17 cellular contexts compared by ENCODE assay signal in genomic region chr10:79472449-79472848, GRCh38. TPM values are rescaled to one million over a fixed set of nuclear protein-coding genes. Genes with fewer than 3 reads are reported as not detected.
"Had no signal": no experiment of that assay in that cellular context is flagged by ENCODE, and none has a peak within 500 bp of the region (broad histone marks: within the 10 kb centered on the region; RNA-seq: fewer than 3 reads in every experiment).

No MANE protein-coding gene starts in this region.

- H3K9me3 ChIP-seq: MG63 had no signal

- H3K36me3 ChIP-seq: MG63 had no signal

- H3K4me3 ChIP-seq: MG63 had no signal

- H3K27me3 ChIP-seq: MG63 had no signal

- DNase-seq: Karpas-422, KBM-7, MG63, NCI-H1092, NCI-H1105 treated with DMSO at 0.1 percent for 48 hours, NCI-H1417 treated with DMSO at 0.1 percent for 48 hours, NCI-H146, NCI-H1694 treated with DMSO at 0.1 percent for 48 hours, NCI-H1930, NCI-H2081, NCI-H2107, NCI-H2227 treated with DMSO at 0.1 percent for 48 hours, NCI-H526 treated with DMSO at 0.1 percent for 48 hours, NCI-H748 treated with DMSO at 0.1 percent for 48 hours, RPMI8226, SHP77 had no signal

RNA-seq across cellular contexts. Expression of gene ZCCHC24, which starts 27.0 kb away (rescaled TPM):
- total RNA-seq: HT-29 had no signal
